ENCODE assay signal across 31 cellular contexts in the genomic region with DNA sequence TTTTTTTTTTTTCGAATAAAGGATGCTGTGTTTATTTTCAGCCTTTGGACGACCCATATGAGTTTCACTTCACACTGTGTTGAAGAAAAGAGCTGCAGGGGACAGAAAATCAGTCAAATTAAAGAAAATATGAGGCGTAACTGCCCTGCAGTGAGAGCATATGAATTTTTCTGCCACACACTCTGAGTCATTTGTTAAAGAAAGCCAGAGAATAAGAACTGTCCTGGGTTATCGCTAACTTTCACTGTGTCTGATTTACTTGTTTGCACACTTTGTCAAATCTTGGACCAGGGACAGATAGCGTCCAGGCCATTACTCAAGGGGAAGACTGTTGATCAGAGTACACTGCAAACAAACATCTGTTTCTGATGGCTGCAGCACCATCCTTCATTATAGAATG.
"Had no signal": no experiment of that assay in that cellular context is flagged by ENCODE, and none has a peak within 500 bp of the region (broad histone marks: within the 10 kb centered on the region; RNA-seq: fewer than 3 reads in every experiment).

No MANE protein-coding gene starts in this region.

- H3K4me3 ChIP-seq: PC-9 had no signal

- H3K4me2 ChIP-seq: PC-9 had no signal

- H3K27ac ChIP-seq: PC-9, VCaP had no signal

- DNase-seq: activated B cell treated with CpG ODN at 0.5 μM for 24 hours; activated CD4-positive, alpha-beta memory T cell treated with anti-CD3 and anti-CD28 coated beads, Interleukin-2, amount 10 ng/mL, durations not matched to agents 7 days and 5 days; activated CD4-positive, alpha-beta T cell treated with anti-CD3 and anti-CD28 coated beads for 1 hour; activated CD4-positive, alpha-beta T cell treated with anti-CD3 and anti-CD28 coated beads for 48 hours; activated CD8-positive, alpha-beta memory T cell treated with anti-CD3 and anti-CD28 coated beads for 24 hours; activated CD8-positive, alpha-beta memory T cell treated with anti-CD3 and anti-CD28 coated beads, Interleukin-2, amount 10 ng/mL, durations not matched to agents 7 days and 5 days; activated CD8-positive, alpha-beta memory T cell treated with anti-CD3 and anti-CD28 coated beads, Interleukin-2, amount 50 U/mL, for 48 hours; activated effector memory CD4-positive, alpha-beta T cell treated with anti-CD3 and anti-CD28 coated beads, Interleukin-2, amount 50 U/mL, for 16 hours; activated naive CD4-positive, alpha-beta T cell; activated naive CD4-positive, alpha-beta T cell treated with anti-CD3 and anti-CD28 coated beads, Interleukin-2, amount 50 U/mL, for 16 hours; activated naive CD8-positive, alpha-beta T cell treated with anti-CD3 and anti-CD28 coated beads for 36 hours; activated T-cell treated with anti-CD3 and anti-CD28 coated beads, Interleukin-2, amount 50 U/mL, for 72 hours; amniotic stem cell; aorta; caudate nucleus; cerebellar nuclear complex; NCI-H1105; NCI-H1417 treated with DMSO at 0.1 percent for 48 hours; NCI-H1694 treated with DMSO at 0.1 percent for 48 hours; NCI-H2029; NCI-H345; NCI-H524 treated with DMSO at 0.1 percent for 48 hours; NK-92 treated with Interleukin-12 subunit alpha and Interleukin-12 subunit beta, amount 100 ng/mL, for 24 hours; PC-9; Right ventricle myocardium superior; SW 1271; T-helper 1 cell; T-helper 2 cell; T-helper 9 cell had no signal

- H2AFZ ChIP-seq: PC-9 had no signal

- ATAC-seq: activated CD8-positive, alpha-beta memory T cell treated with anti-CD3 and anti-CD28 coated beads, Interleukin-2, amount 10 ng/mL, durations not matched to agents 7 days and 5 days; activated T-cell treated with anti-CD3 and anti-CD28 coated beads, Interleukin-2, amount 50 U/mL, for 72 hours; activated T-helper 17 cell treated with anti-CD3 and anti-CD28 coated beads, Interleukin-2, amount 50 U/mL, for 72 hours had no signal
